ENCODE assay signal across 27 cellular contexts in genomic region chr3:122826315-122826714, GRCh38.
"Had no signal": no experiment of that assay in that cellular context is flagged by ENCODE, and none has a peak within 500 bp of the region (broad histone marks: within the 10 kb centered on the region; RNA-seq: fewer than 3 reads in every experiment).

No MANE protein-coding gene starts in this region.

- H3K9me3 ChIP-seq: Peyer's patch, SJCRH30, SK-N-SH had no signal

- ATAC-seq: activated naive CD4-positive, alpha-beta T cell treated with anti-CD3 and anti-CD28 coated beads, Interleukin-2, amount 50 U/mL, for 72 hours; activated naive CD8-positive, alpha-beta T cell treated with anti-CD3 and anti-CD28 coated beads, Interleukin-2, amount 50 U/mL, for 24 hours; activated T-cell treated with anti-CD3 and anti-CD28 coated beads, Interleukin-2, amount 50 U/mL, for 4 hours had no signal

- DNase-seq: activated CD4-positive, alpha-beta memory T cell treated with anti-CD3 and anti-CD28 coated beads for 36 hours; activated CD4-positive, alpha-beta T cell treated with anti-CD3 and anti-CD28 coated beads, Interleukin-2, amount 10 ng/mL, durations not matched to agents 7 days and 5 days; activated CD4-positive, CD25-positive, alpha-beta regulatory T cell; activated CD8-positive, alpha-beta memory T cell treated with anti-CD3 and anti-CD28 coated beads for 24 hours; activated effector memory CD4-positive, alpha-beta T cell treated with anti-CD3 and anti-CD28 coated beads, Interleukin-2, amount 50 U/mL, for 16 hours; activated naive CD4-positive, alpha-beta T cell treated with Interleukin-2 at 50 U/mL for 16 hours; activated naive CD8-positive, alpha-beta T cell treated with anti-CD3 and anti-CD28 coated beads, Interleukin-2, amount 50 U/mL, for 24 hours; activated T-cell treated with anti-CD3 and anti-CD28 coated beads, Interleukin-2, amount 50 U/mL, for 4 hours; amniotic stem cell; Karpas-422; MM.1S; NCI-H1930; NCI-H2171; NCI-H2227 treated with DMSO at 0.1 percent for 48 hours; NCI-H446 treated with DMSO at 0.1 percent for 48 hours; NCI-H524 treated with DMSO at 0.1 percent for 48 hours; NCI-H774; NK-92 treated with Interleukin-12 subunit alpha and Interleukin-12 subunit beta, amount 100 ng/mL, for 24 hours; OCI-M1; Peyer's patch; Right ventricle myocardium superior; SJCRH30; SK-N-SH; T-helper 1 cell had no signal

- H3K36me3 ChIP-seq: Peyer's patch had no signal

- H3K4me3 ChIP-seq: Peyer's patch, SJCRH30 had no signal

- H3K4me1 ChIP-seq: Peyer's patch had no signal

- H3K27ac ChIP-seq: RWPE1, SJCRH30, VCaP had no signal

- H3K27me3 ChIP-seq: Peyer's patch, SJCRH30 had no signal
